ENCODE assay signal across 8 cellular contexts in the genomic region with DNA sequence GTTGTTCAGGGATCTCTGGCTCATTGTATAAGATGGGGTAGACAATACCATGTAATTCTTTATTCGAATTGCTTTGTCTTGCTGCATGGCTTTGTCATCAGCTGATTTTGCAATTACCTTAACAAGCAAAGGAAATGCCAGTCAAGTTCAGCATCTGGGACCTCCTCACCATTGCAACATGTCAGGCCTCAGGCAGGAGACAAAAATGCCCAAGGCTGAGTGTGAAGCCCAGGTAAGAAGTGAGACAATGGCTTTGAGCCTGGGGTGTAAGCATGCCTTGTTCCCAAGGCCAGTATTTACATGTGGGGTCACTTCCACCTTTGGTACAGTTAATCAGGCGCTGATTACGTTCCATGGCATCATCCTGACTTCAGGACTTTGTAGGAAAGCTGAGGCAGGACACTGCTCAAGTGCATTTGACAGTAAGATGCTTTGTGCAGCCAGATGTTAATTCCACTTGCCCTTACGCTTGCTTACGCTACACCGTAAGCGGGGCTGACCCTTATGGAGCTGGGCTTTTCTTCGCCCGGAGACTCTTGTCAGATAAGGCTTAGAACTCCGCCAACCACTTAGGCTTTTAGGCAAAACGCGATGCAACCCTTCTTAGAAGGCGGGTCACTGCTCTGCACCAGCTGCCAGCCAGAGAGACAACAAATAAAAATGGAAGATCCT. TPM values are rescaled to one million over a fixed set of nuclear protein-coding genes. Genes with fewer than 3 reads are reported as not detected.
DNase-seq lines count a peak whose midpoint lies in the region; ATAC-seq lines count a peak whose summit lies in the region.

No MANE protein-coding gene starts in this region.

- H3K4me1 ChIP-seq in iPS-18a (ENCODE audit: control insufficient read depth, low read depth, low read length), result peaks cover 23% of the 10 kb centered on the region
- peaks cover 18% of the 10 kb centered on the region for H3K4me1 ChIP-seq in stomach smooth muscle (ENCODE audit: control insufficient read depth, insufficient read depth, low read length)

- H3K27me3 ChIP-seq in iPS-18a (ENCODE audit: control insufficient read depth, insufficient read depth, low read length), result no peaks in the 10 kb centered on the region
- H3K27me3 ChIP-seq in stomach smooth muscle (ENCODE audit: control insufficient read depth in 1 of 2, insufficient read depth in 2 of 2, low read length in 2 of 2), result no peaks in the 10 kb centered on the region

- H3K9me3 ChIP-seq in iPS-18a (ENCODE audit: control insufficient read depth, low read depth, low read length) (no peaks in the 10 kb centered on the region), stomach smooth muscle (ENCODE audit: control insufficient read depth in 2 of 2, low read length in 2 of 2) (no peaks in the 10 kb centered on the region)

- H3K9me3 Mint-ChIP-seq in activated naive CD4-positive, alpha-beta T cell treated with anti-CD3 and anti-CD28 coated beads, Interleukin-2, amount 10 ng/mL, durations not matched to agents 7 days and 5 days, result no peaks in the 10 kb centered on the region
- no peaks in the 10 kb centered on the region for H3K9me3 Mint-ChIP-seq in activated CD4-positive, alpha-beta memory T cell treated with anti-CD3 and anti-CD28 coated beads, Interleukin-2, amount 10 ng/mL, durations not matched to agents 7 days and 5 days

- peak overlapping the region; percentile 100 for H3K27ac Mint-ChIP-seq in activated naive CD4-positive, alpha-beta T cell treated with anti-CD3 and anti-CD28 coated beads, Interleukin-2, amount 10 ng/mL, durations not matched to agents 7 days and 5 days
- H3K27ac Mint-ChIP-seq in activated CD4-positive, alpha-beta memory T cell treated with anti-CD3 and anti-CD28 coated beads, Interleukin-2, amount 10 ng/mL, durations not matched to agents 7 days and 5 days, result peak overlapping the region; percentile 98

- no peak for ATAC-seq in GM18909 (IDR thresholded peaks at IDR 0.05; ENCODE audit: poor library complexity, unreplicated experiment)
- no peak for ATAC-seq in HG02759 (IDR thresholded peaks at IDR 0.05; ENCODE audit: unreplicated experiment)

- peaks cover 13% of the 10 kb centered on the region for H3K36me3 ChIP-seq in iPS-18a (ENCODE audit: control insufficient read depth, low read depth, low read length)
- H3K36me3 ChIP-seq in stomach smooth muscle (ENCODE audit: control insufficient read depth in 2 of 2, insufficient read depth in 2 of 2, low read length in 2 of 2), result peaks cover 0 to 3% of the 10 kb centered on the region in 2 donors

- CTCF ChIA-PET in activated naive CD4-positive, alpha-beta T cell treated with anti-CD3 and anti-CD28 coated beads, Interleukin-2, amount 10 ng/mL, durations not matched to agents 7 days and 5 days (lab: Charles Lee), result interaction anchor here (1.6 to 2.4 kb wide), 3 partner anchors 13 to 164 kb away, joined by 4 to 11 read pairs (median 6); no protein-coding TSS in a partner anchor
- CTCF ChIA-PET in activated CD4-positive, alpha-beta memory T cell treated with anti-CD3 and anti-CD28 coated beads, Interleukin-2, amount 10 ng/mL, durations not matched to agents 7 days and 5 days (lab: Charles Lee), result interaction anchor here (0.7 to 3.2 kb wide), 18 partner anchors 9 to 1141 kb away, joined by 3 to 14 read pairs (median 4); no protein-coding TSS in a partner anchor

- H3K4me1 Mint-ChIP-seq in activated naive CD4-positive, alpha-beta T cell treated with anti-CD3 and anti-CD28 coated beads, Interleukin-2, amount 10 ng/mL, durations not matched to agents 7 days and 5 days, result peaks cover 51% of the 10 kb centered on the region
- H3K4me1 Mint-ChIP-seq in activated CD4-positive, alpha-beta memory T cell treated with anti-CD3 and anti-CD28 coated beads, Interleukin-2, amount 10 ng/mL, durations not matched to agents 7 days and 5 days, result peaks cover 46% of the 10 kb centered on the region

- H3K4me3 ChIP-seq in iPS-18a (ENCODE audit: low read length), result peak overlapping the region; percentile 56
- peak overlapping the region; percentile 90 to 97 for H3K4me3 ChIP-seq in stomach smooth muscle (ENCODE audit: low read length in 2 of 2)

- H3K27ac ChIP-seq in iPS-18a (ENCODE audit: low read length) (peak overlapping the region; percentile 44), stomach smooth muscle (ENCODE audit: low read length) (peak overlapping the region; percentile 41)

- H3K4me3 Mint-ChIP-seq in activated naive CD4-positive, alpha-beta T cell treated with anti-CD3 and anti-CD28 coated beads, Interleukin-2, amount 10 ng/mL, durations not matched to agents 7 days and 5 days, result peak overlapping the region; percentile 65
- H3K4me3 Mint-ChIP-seq in activated CD4-positive, alpha-beta memory T cell treated with anti-CD3 and anti-CD28 coated beads, Interleukin-2, amount 10 ng/mL, durations not matched to agents 7 days and 5 days, result peak overlapping the region; percentile 73

- POLR2A ChIA-PET in activated CD4-positive, alpha-beta memory T cell treated with anti-CD3 and anti-CD28 coated beads, Interleukin-2, amount 10 ng/mL, durations not matched to agents 7 days and 5 days (lab: Charles Lee), result interaction anchor here (0.8 to 3.2 kb wide), 27 partner anchors 8 to 519 kb away, joined by 3 to 82 read pairs (median 5); a partner anchor contains a TSS

- H3K27me3 Mint-ChIP-seq in activated naive CD4-positive, alpha-beta T cell treated with anti-CD3 and anti-CD28 coated beads, Interleukin-2, amount 10 ng/mL, durations not matched to agents 7 days and 5 days, result no peaks in the 10 kb centered on the region
- H3K27me3 Mint-ChIP-seq in activated CD4-positive, alpha-beta memory T cell treated with anti-CD3 and anti-CD28 coated beads, Interleukin-2, amount 10 ng/mL, durations not matched to agents 7 days and 5 days, result no peaks in the 10 kb centered on the region

- DNase-seq in activated naive CD4-positive, alpha-beta T cell treated with anti-CD3 and anti-CD28 coated beads, Interleukin-2, amount 10 ng/mL, durations not matched to agents 7 days and 5 days, result no peak
- no peak for DNase-seq in activated naive CD4-positive, alpha-beta T cell treated with Interleukin-2 at 50 U/mL for 16 hours
- DNase-seq in activated CD4-positive, alpha-beta memory T cell treated with anti-CD3 and anti-CD28 coated beads, Interleukin-2, amount 10 ng/mL, durations not matched to agents 7 days and 5 days, result no peak
- no peak for DNase-seq in germinal center (ENCODE audit: low spot score)

- peaks cover 25% of the 10 kb centered on the region for H3K36me3 Mint-ChIP-seq in activated naive CD4-positive, alpha-beta T cell treated with anti-CD3 and anti-CD28 coated beads, Interleukin-2, amount 10 ng/mL, durations not matched to agents 7 days and 5 days
- peaks cover 28% of the 10 kb centered on the region for H3K36me3 Mint-ChIP-seq in activated CD4-positive, alpha-beta memory T cell treated with anti-CD3 and anti-CD28 coated beads, Interleukin-2, amount 10 ng/mL, durations not matched to agents 7 days and 5 days (ENCODE audit: low read depth)

- H3K9ac ChIP-seq in iPS-18a (ENCODE audit: low read length) (peak overlapping the region; percentile 41), stomach smooth muscle (ENCODE audit: low read length in 2 of 2) (peak overlapping the region; percentile 72 to 74)

RNA-seq across cellular contexts. Expression of a gene that starts 1.5 kb away (rescaled TPM):
- 10 to 100 TPM; 54.2 to 54.3 TPM for total RNA-seq in activated CD4-positive, alpha-beta memory T cell treated with anti-CD3 and anti-CD28 coated beads, Interleukin-2, amount 10 ng/mL, durations not matched to agents 7 days and 5 days
